Comparison of ENCODE assay signal across 16 cellular contexts in genomic region chr17:20706752-20707372, GRCh38.
DNase-seq lines count a peak whose midpoint lies in the region; ATAC-seq and TF ChIP-seq lines count a peak whose summit lies in the region.
"Had no signal": no experiment of that assay in that cellular context is flagged by ENCODE, and none has a peak within 500 bp of the region (broad histone marks: within the 10 kb centered on the region; RNA-seq: fewer than 3 reads in every experiment).

No MANE protein-coding gene starts in this region.

- ATAC-seq in PC-3 (no peak), foreskin keratinocyte (peak; percentile 93), HG03280 (IDR thresholded peaks at IDR 0.05; ENCODE audit: unreplicated experiment) (no peak)
- ATAC-seq: activated CD8-positive, alpha-beta T cell treated with anti-CD3 and anti-CD28 coated beads for 36 hours; effector memory CD8-positive, alpha-beta T cell; left lung; natural killer cell had no signal

- BruUV-seq in PC-3 (replicated peaks; lab: Mats Ljungman, UMichigan) = no TSS peak

- H3K4me1 ChIP-seq in BLaER1 (peaks cover 42% of the 10 kb centered on the region), PC-3 (ENCODE audit: insufficient read depth, low read length) (no peaks in the 10 kb centered on the region), foreskin keratinocyte (peaks cover 7% of the 10 kb centered on the region)
- H3K4me1 ChIP-seq: left lung had no signal

- no peaks in the 10 kb centered on the region for H3K79me2 ChIP-seq in PC-3 (ENCODE audit: low read length)

- intact Hi-C loops in PC-3 (cut with micrococcal nuclease) = no loop called here

- H3K4me3 ChIP-seq in BLaER1 (no peak overlapping the region), H7 (ENCODE audit: insufficient read depth, low read depth, low read length) (no peak overlapping the region), PC-3 (ENCODE audit: low read length) (0 out of 2 replicates have a peak overlapping the region, but pooled peaks have one; percentile 9)
- H3K4me3 ChIP-seq: left lung had no signal

- no peaks in the 10 kb centered on the region for H3K9me2 ChIP-seq in PC-3 (replicated peaks; ENCODE audit: low read length)

- H3K27ac ChIP-seq in BLaER1 (no peak overlapping the region), PC-3 (ENCODE audit: low read length) (no peak overlapping the region), foreskin keratinocyte (peak overlapping the region; percentile 33)
- H3K27ac ChIP-seq: left lung, WERI-Rb-1 had no signal

- H2AFZ ChIP-seq in PC-3 (ENCODE audit: low read length) = peak overlapping the region; percentile 50; the same call in 1 of the 2 replicates

- H3K4me2 ChIP-seq in BLaER1 = peak overlapping the region; percentile 47
- peak overlapping the region; percentile 45; the same call in 1 of the 2 replicates for H3K4me2 ChIP-seq in PC-3 (ENCODE audit: low read length)

- no peaks in the 10 kb centered on the region for H3K36me3 ChIP-seq in BLaER1
- no peaks in the 10 kb centered on the region for H3K36me3 ChIP-seq in H7 (replicated peaks; ENCODE audit: control insufficient read depth, insufficient read depth, low read length)
- H3K36me3 ChIP-seq in PC-3 (ENCODE audit: low read depth, low read length) = no peaks in the 10 kb centered on the region
- H3K36me3 ChIP-seq: left lung, WERI-Rb-1 had no signal

- POLR2A ChIA-PET in PC-3 (lab: Charles Lee; ENCODE audit: unreplicated experiment) = no interaction called here

- H3K9ac ChIP-seq in BLaER1 (no peak overlapping the region), PC-3 (ENCODE audit: low read length) (no peak overlapping the region)

- H3K27me3 ChIP-seq in BLaER1 (no peaks in the 10 kb centered on the region), H7 (ENCODE audit: control insufficient read depth, insufficient read depth, low read length) (no peaks in the 10 kb centered on the region), PC-3 (ENCODE audit: low read length) (no peaks in the 10 kb centered on the region), foreskin keratinocyte (no peaks in the 10 kb centered on the region)

- H3K9me3 ChIP-seq in BLaER1 (no peaks in the 10 kb centered on the region), PC-3 (ENCODE audit: low read length) (no peaks in the 10 kb centered on the region)
- H3K9me3 ChIP-seq: left lung had no signal

- CTCF ChIA-PET in PC-3 (lab: Charles Lee) = no interaction called here

- DNase-seq in H7 (peak; percentile 22), PC-3 (peak; percentile 1), foreskin keratinocyte (peak; percentile 17 to 41), KBM-7 (no peak), NCI-H2081 treated with DMSO at 0.1 percent for 48 hours (lab: John Stamatoyannopoulos, UW) (no peak)
- DNase-seq in activated T-cell treated with anti-CD3 and anti-CD28 coated beads, Interleukin-2, amount 50 U/mL, for 48 hours = no peak
- DNase-seq: activated CD8-positive, alpha-beta T cell treated with anti-CD3 and anti-CD28 coated beads for 36 hours; AML-193; central memory CD4-positive, alpha-beta T cell; effector memory CD8-positive, alpha-beta T cell; left lung; MM.1S; natural killer cell; WERI-Rb-1 had no signal

- TF ChIP-seq CTCF in PC-3 (conservative IDR thresholded peaks at IDR 0.05; ENCODE audit: low read depth, low read length) (no peak), foreskin keratinocyte (conservative IDR thresholded peaks at IDR 0.05) (no peak)

- in situ Hi-C loops in KBM-7 (cut with MboI; ENCODE audit: low pct_unique_long_range_greater_than_20kb, low sequenced_read_pairs) = no loop called here

- no peaks in the 10 kb centered on the region for H3F3A ChIP-seq in PC-3 (ENCODE audit: low read length, unreplicated experiment)

- H4K20me1 ChIP-seq in BLaER1 (no peaks in the 10 kb centered on the region), PC-3 (ENCODE audit: low read length) (no peaks in the 10 kb centered on the region)

Comparison
In these comparisons a context has a peak if more than half of its experiments do, and no peak if none do; other contexts are left out.
1. DNase-seq: peak in H7 (single experiment), PC-3 (single experiment) and foreskin keratinocyte (2 of 2); none in KBM-7 (single experiment), NCI-H2081 treated with DMSO at 0.1 percent for 48 hours (single experiment) and activated T-cell treated with anti-CD3 and anti-CD28 coated beads, Interleukin-2, amount 50 U/mL, for 48 hours (0 of 2).